In the genomic region with DNA sequence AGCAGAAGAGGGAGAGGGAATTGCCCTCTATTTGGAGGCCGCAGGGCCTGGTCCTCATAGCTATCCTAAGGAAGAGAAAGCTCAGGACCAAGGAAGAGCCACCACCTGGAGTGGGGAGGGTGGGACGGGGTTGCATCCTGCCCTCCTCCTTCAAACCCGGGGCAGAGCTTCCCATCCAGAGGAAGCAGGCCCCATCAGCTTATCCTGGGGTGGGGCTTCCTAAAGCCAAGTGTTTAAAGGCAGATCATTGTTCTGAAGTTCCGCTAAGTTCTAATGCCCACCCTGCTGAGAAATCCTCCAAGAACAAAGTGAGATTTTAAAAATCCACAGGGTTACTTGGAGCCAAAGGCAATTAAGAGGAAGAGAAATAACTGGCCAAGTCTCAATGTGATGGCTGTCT, we compare ENCODE assay signal across 23 cellular contexts.
DNase-seq lines count a peak whose midpoint lies in the region; ATAC-seq and TF ChIP-seq lines count a peak whose summit lies in the region.
"Had no signal": no experiment of that assay in that cellular context is flagged by ENCODE, and none has a peak within 500 bp of the region (broad histone marks: within the 10 kb centered on the region; RNA-seq: fewer than 3 reads in every experiment).

No MANE protein-coding gene starts in this region.

- no peaks in the 10 kb centered on the region for H3K9me3 ChIP-seq in right atrium auricular region
- H3K9me3 ChIP-seq in neural progenitor cell (ENCODE audit: low read depth): no peaks in the 10 kb centered on the region
- no peaks in the 10 kb centered on the region for H3K9me3 ChIP-seq in upper lobe of left lung
- peaks cover 2% of the 10 kb centered on the region for H3K9me3 ChIP-seq in MG63

- no peak overlapping the region for H3K4me3 Mint-ChIP-seq in neural progenitor cell
- H3K4me3 Mint-ChIP-seq in natural killer cell: no peak overlapping the region
- no peak overlapping the region for H3K4me3 Mint-ChIP-seq in chondrocyte (ENCODE audit: unreplicated experiment)
- H3K4me3 Mint-ChIP-seq: CD8-positive, alpha-beta memory T cell; GM23338 had no signal

- H2AFZ ChIP-seq in neural progenitor cell (replicated peaks): no peak overlapping the region
- H2AFZ ChIP-seq: GM23338 had no signal

- H3K9me3 Mint-ChIP-seq in neural progenitor cell (peaks cover 26% of the 10 kb centered on the region), natural killer cell (no peaks in the 10 kb centered on the region), chondrocyte (ENCODE audit: low read depth) (peaks cover 12% of the 10 kb centered on the region)

- no peak for TF ChIP-seq EP300 in upper lobe of left lung (IDR thresholded peaks at IDR 0.05)

- TF ChIP-seq CTCF in right atrium auricular region (IDR thresholded peaks at IDR 0.05) (no peak), neural progenitor cell (IDR thresholded peaks at IDR 0.05) (no peak), upper lobe of left lung (IDR thresholded peaks at IDR 0.05) (no peak), natural killer cell (IDR thresholded peaks at IDR 0.05) (no peak), chondrocyte (IDR thresholded peaks at IDR 0.05) (no peak)

- peaks cover 0 to 22% of the 10 kb centered on the region in 2 donors for H3K4me1 ChIP-seq in right atrium auricular region
- H3K4me1 ChIP-seq in neural progenitor cell: peaks cover 12% of the 10 kb centered on the region
- H3K4me1 ChIP-seq in upper lobe of left lung: peaks cover 0 to 10% (median 4%) of the 10 kb centered on the region in 4 donors

- H3K4me2 ChIP-seq in neural progenitor cell: peak overlapping the region; percentile 17
- H3K4me2 ChIP-seq: GM23338, KMS-11 had no signal

- H3K27ac Mint-ChIP-seq in neural progenitor cell: peak overlapping the region; percentile 78
- H3K27ac Mint-ChIP-seq in natural killer cell: no peak overlapping the region
- H3K27ac Mint-ChIP-seq in chondrocyte (ENCODE audit: unreplicated experiment): no peak overlapping the region
- H3K27ac Mint-ChIP-seq: CD8-positive, alpha-beta memory T cell; GM23338 had no signal

- H3K27me3 Mint-ChIP-seq in neural progenitor cell (ENCODE audit: insufficient read depth, low read depth): peaks cover 6% of the 10 kb centered on the region
- H3K27me3 Mint-ChIP-seq in natural killer cell (ENCODE audit: low read depth in 2 of 2): peaks cover 5 to 30% of the 10 kb centered on the region in 2 donors
- no peaks in the 10 kb centered on the region for H3K27me3 Mint-ChIP-seq in chondrocyte (ENCODE audit: low read depth)

- H3K27me3 ChIP-seq in right atrium auricular region (no peaks in the 10 kb centered on the region), neural progenitor cell (no peaks in the 10 kb centered on the region), upper lobe of left lung (no peaks in the 10 kb centered on the region), MG63 (no peaks in the 10 kb centered on the region)

- no peak for TF ChIP-seq POLR2A in upper lobe of left lung (IDR thresholded peaks at IDR 0.05)

- H3K4me1 Mint-ChIP-seq in neural progenitor cell: peaks cover 16% of the 10 kb centered on the region
- no peaks in the 10 kb centered on the region for H3K4me1 Mint-ChIP-seq in natural killer cell
- peaks cover 17% of the 10 kb centered on the region for H3K4me1 Mint-ChIP-seq in chondrocyte (ENCODE audit: low read depth)
- H3K4me1 Mint-ChIP-seq: CD8-positive, alpha-beta memory T cell had no signal

- peaks cover 15% of the 10 kb centered on the region for H3K36me3 ChIP-seq in right atrium auricular region
- no peaks in the 10 kb centered on the region for H3K36me3 ChIP-seq in neural progenitor cell
- no peaks in the 10 kb centered on the region for H3K36me3 ChIP-seq in upper lobe of left lung
- H3K36me3 ChIP-seq in MG63: no peaks in the 10 kb centered on the region

- 50 to 64% methylated on average over 2 to 3 of the region's 4 CpGs for WGBS in upper lobe of left lung, 2 donors

- H3K36me3 Mint-ChIP-seq in neural progenitor cell (peaks cover 8% of the 10 kb centered on the region), natural killer cell (no peaks in the 10 kb centered on the region), chondrocyte (ENCODE audit: low read depth) (peaks cover 20% of the 10 kb centered on the region)

- H3K79me2 ChIP-seq in neural progenitor cell (ENCODE audit: low read depth): no peaks in the 10 kb centered on the region

- H4K20me1 ChIP-seq in neural progenitor cell (ENCODE audit: low read depth): no peaks in the 10 kb centered on the region

- no peak overlapping the region for H3K9ac ChIP-seq in neural progenitor cell
- H3K9ac ChIP-seq: KMS-11 had no signal

- peak; percentile 39 for ATAC-seq in Right ventricle myocardium inferior
- no peak for ATAC-seq in upper lobe of left lung (ENCODE audit: low FRiP score in 2 of 2)
- no peak for ATAC-seq in natural killer cell
- ATAC-seq: GM23338 had no signal

- DNase-seq in Right ventricle myocardium inferior (ENCODE audit: missing footprints) (no peak), cardiac septum (ENCODE audit: low spot score) (no peak), right atrium auricular region (ENCODE audit: low spot score) (no peak), neural progenitor cell (ENCODE audit: low spot score) (peak; percentile 55), upper lobe of left lung (no peak), MG63 (no peak), natural killer cell (no peak), chondrocyte (ENCODE audit: low spot score) (no peak)
- DNase-seq: Calu3; CD8-positive, alpha-beta memory T cell; DMS153; IMR-90; MV-4-11; NCI-H1105 treated with DMSO at 0.1 percent for 48 hours; NCI-H2029 treated with DMSO at 0.1 percent for 48 hours; NCI-H226; NCI-H510A treated with DMSO at 0.1 percent for 48 hours; NCI-H748 treated with DMSO at 0.1 percent for 48 hours had no signal

- H3K4me3 ChIP-seq in right atrium auricular region: no peak overlapping the region
- H3K4me3 ChIP-seq in neural progenitor cell: no peak overlapping the region
- no peak overlapping the region for H3K4me3 ChIP-seq in upper lobe of left lung
- no peak overlapping the region for H3K4me3 ChIP-seq in MG63
- H3K4me3 ChIP-seq: GM23338 had no signal

- H3F3A ChIP-seq in neural progenitor cell (ENCODE audit: low read depth): peaks cover 9% of the 10 kb centered on the region

- intact Hi-C loops in Right ventricle myocardium inferior (cut with DNase I): loop anchor here (2.0 kb wide), 1 partner anchor 89 kb away; no protein-coding TSS in a partner anchor
- intact Hi-C loops in cardiac septum (cut with DNase I): no loop called here
- intact Hi-C loops in natural killer cell (cut with micrococcal nuclease): no loop called here

- H3K27ac ChIP-seq in right atrium auricular region (peak overlapping the region; percentile 7 to 36), neural progenitor cell (no peak overlapping the region), upper lobe of left lung (peak overlapping the region in 3 of 4 donors; percentile 45 to 70 (median 49))
- H3K27ac ChIP-seq: 22Rv1, C4-2B, KMS-11, RWPE1 had no signal
